8 cellular contexts compared by ENCODE assay signal in genomic region chr14:75660630-75661498, GRCh38. TPM values are rescaled to one million over a fixed set of nuclear protein-coding genes. Genes with fewer than 3 reads are reported as not detected.
DNase-seq lines count a peak whose midpoint lies in the region; ATAC-seq and TF ChIP-seq lines count a peak whose summit lies in the region.

TSS of gene ERG28 (minus strand) at chr14:75660876. CDS start at chr14:75657502, 3,374 bp downstream.
TSS of gene TTLL5 (plus strand) at chr14:75661246. CDS start at chr14:75663150, 1,904 bp downstream.

- peak within 1 kb of the TSS; percentile 66 for H3K27ac ChIP-seq in cardiac muscle cell
- peak within 1 kb of the TSS; percentile 84 for H3K27ac ChIP-seq in parathyroid adenoma
- H3K27ac ChIP-seq in transverse colon: peak within 1 kb of the TSS; percentile 90 to 95 (median 92)

- TF ChIP-seq POLR2A in transverse colon (IDR thresholded peaks at IDR 0.05): peak; percentile 75

- H3K4me3 ChIP-seq in GM12875 (ENCODE audit: low read depth, low read length): peak within 1 kb of the TSS; percentile 96
- peak within 1 kb of the TSS; percentile 98 for H3K4me3 ChIP-seq in adipocyte (ENCODE audit: low read length)
- H3K4me3 ChIP-seq in cardiac muscle cell: peak within 1 kb of the TSS; percentile 77
- peak within 1 kb of the TSS; percentile 84 for H3K4me3 ChIP-seq in parathyroid adenoma (ENCODE audit: low read depth, low read length)
- peak within 1 kb of the TSS; percentile 71 to 99 (median 76) for H3K4me3 ChIP-seq in transverse colon

- H2AFZ ChIP-seq in parathyroid adenoma: peak within 1 kb of the TSS; percentile 91

- H3K27me3 ChIP-seq in adipocyte (replicated peaks; ENCODE audit: control insufficient read depth, insufficient read depth, low read length) (no peaks in the 10 kb centered on the region), cardiac muscle cell (no peaks in the 10 kb centered on the region), parathyroid adenoma (ENCODE audit: control insufficient read depth, insufficient read depth, low read length) (no peaks in the 10 kb centered on the region), transverse colon (no peaks in the 10 kb centered on the region)

- H3K9me3 ChIP-seq in adipocyte (ENCODE audit: control insufficient read depth, low read length): no peaks in the 10 kb centered on the region
- no peaks in the 10 kb centered on the region for H3K9me3 ChIP-seq in cardiac muscle cell (ENCODE audit: low read depth)
- no peaks in the 10 kb centered on the region for H3K9me3 ChIP-seq in parathyroid adenoma (ENCODE audit: control insufficient read depth, low read length)
- no peaks in the 10 kb centered on the region for H3K9me3 ChIP-seq in transverse colon

- intact Hi-C loops in transverse colon (cut with DNase I; ENCODE audit: low total_unique reads): no loop called here

- in situ Hi-C loops in transverse colon (cut with MboI; ENCODE audit: low pct_ligation_motif_present in 1 of 4, low pct_unique_long_range_greater_than_20kb in 1 of 4, low sequenced_read_pairs in 3 of 4): no loop called here

- no peak for TF ChIP-seq EP300 in transverse colon (IDR thresholded peaks at IDR 0.05; ENCODE audit: low read depth)

- peak; percentile 98 for ATAC-seq in HG02798 (IDR thresholded peaks at IDR 0.05; ENCODE audit: poor library complexity, unreplicated experiment)

- H3K4me2 ChIP-seq in parathyroid adenoma (ENCODE audit: low read length): peak within 1 kb of the TSS; percentile 71

- H3K36me3 ChIP-seq in adipocyte (ENCODE audit: control insufficient read depth, insufficient read depth, low read length, severe bottlenecking): peaks cover 20% of the 10 kb centered on the region
- peaks cover 7% of the 10 kb centered on the region for H3K36me3 ChIP-seq in cardiac muscle cell
- H3K36me3 ChIP-seq in parathyroid adenoma (ENCODE audit: control insufficient read depth, insufficient read depth, low read length): no peaks in the 10 kb centered on the region
- H3K36me3 ChIP-seq in transverse colon: peaks cover 0 to 3% (median 0%) of the 10 kb centered on the region in 4 donors

- H3K79me2 ChIP-seq in parathyroid adenoma: no peaks in the 10 kb centered on the region

- peak; percentile 97 for DNase-seq in NCI-H1436 (lab: John Stamatoyannopoulos, UW)
- peak; percentile 95 for DNase-seq in T follicular helper cell (ENCODE audit: low read depth)
- peak; percentile 98 for DNase-seq in adipocyte (ENCODE audit: low read depth)
- DNase-seq in cardiac muscle cell (ENCODE audit: low read depth in 1 of 2, low spot score in 1 of 2): peak; percentile 97 to 99
- peak; percentile 97 for DNase-seq in transverse colon

- H3K4me1 ChIP-seq in adipocyte (ENCODE audit: control insufficient read depth, insufficient read depth, low read length): peaks cover 13% of the 10 kb centered on the region
- peaks cover 13% of the 10 kb centered on the region for H3K4me1 ChIP-seq in cardiac muscle cell (ENCODE audit: low read depth)
- H3K4me1 ChIP-seq in parathyroid adenoma: peaks cover 7% of the 10 kb centered on the region
- peaks cover 4 to 27% (median 17%) of the 10 kb centered on the region in 4 donors for H3K4me1 ChIP-seq in transverse colon

- H3K9ac ChIP-seq in adipocyte (ENCODE audit: low read length) (peak within 1 kb of the TSS; percentile 92), parathyroid adenoma (peak within 1 kb of the TSS; percentile 15)

- 0 to 1% methylated on average over 30 to 45 of the region's 60 CpGs for WGBS in transverse colon (ENCODE audit: low coverage in 1 of 2), 2 donors

- TF ChIP-seq CTCF in GM12875 (IDR thresholded peaks at IDR 0.05; ENCODE audit: borderline replicate concordance, insufficient read depth, low read depth, low read length) (no peak), cardiac muscle cell (IDR thresholded peaks at IDR 0.05; ENCODE audit: low read depth, low read length) (no peak), parathyroid adenoma (IDR thresholded peaks at IDR 0.05) (no peak), transverse colon (IDR thresholded peaks at IDR 0.05) (no peak)

RNA-seq across cellular contexts. Expression of gene ERG28, which starts in this region (rescaled TPM):
- total RNA-seq in cardiac muscle cell (12.7 and 18.1 TPM in 2 replicates), transverse colon (1 to 10 TPM in 3 of 4 donors, under 1 TPM in 1; 0.75 to 9.4 (median 6.2) TPM)
- polyA plus RNA-seq in cardiac muscle cell: 33.6 and 60.7 TPM in 2 replicates

RNA-seq across cellular contexts. Expression of gene TTLL5, which starts in this region (rescaled TPM):
- 23.5 and 28.4 TPM in 2 replicates for total RNA-seq in cardiac muscle cell
- 22.5 and 24.1 TPM in 2 replicates for polyA plus RNA-seq in cardiac muscle cell
- total RNA-seq in transverse colon: 100 to 1,000 TPM in 1 of 4 donors, 10 to 100 TPM in 3; 16.1 to 264 (median 40.8) TPM

Comparison
In these comparisons a context has a peak if more than half of its experiments do, and no peak if none do; other contexts are left out.
1. Peak in every context shown above with its lines: DNase-seq, ATAC-seq, H3K4me3 ChIP-seq and H3K27ac ChIP-seq.